23 cellular contexts compared by ENCODE assay signal in the genomic region with DNA sequence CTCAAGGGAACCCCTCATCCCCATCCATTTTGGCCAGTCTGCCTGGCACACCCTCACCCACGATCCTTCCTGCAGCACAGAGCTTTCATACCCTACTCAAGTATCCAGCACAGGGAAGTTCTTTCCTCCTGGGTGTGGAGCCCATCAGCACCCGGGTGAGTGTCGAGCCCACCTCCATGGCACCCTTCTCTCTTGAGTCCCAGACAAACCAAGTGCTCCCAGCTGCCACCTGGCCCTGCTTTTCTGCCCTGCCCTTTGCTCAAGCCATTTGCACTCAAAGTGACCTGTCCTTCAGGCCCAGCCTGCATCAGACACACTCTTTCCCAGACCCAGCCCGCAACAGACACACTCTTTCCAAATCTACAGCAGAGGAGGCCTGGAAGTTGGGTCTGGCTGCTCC.
DNase-seq lines count a peak whose midpoint lies in the region; ATAC-seq and TF ChIP-seq lines count a peak whose summit lies in the region.
"Had no signal": no experiment of that assay in that cellular context is flagged by ENCODE, and none has a peak within 500 bp of the region (broad histone marks: within the 10 kb centered on the region; RNA-seq: fewer than 3 reads in every experiment).

No MANE protein-coding gene starts in this region.

- no peaks in the 10 kb centered on the region for H3K36me3 ChIP-seq in left ventricle myocardium inferior
- H3K36me3 ChIP-seq: neutrophil, SJSA1, WERI-Rb-1 had no signal

- ATAC-seq in sciatic nerve: no peak
- ATAC-seq: activated T-cell treated with anti-CD3 and anti-CD28 coated beads, Interleukin-2, amount 50 U/mL, for 4 hours; CD8-positive, alpha-beta T cell had no signal

- TF ChIP-seq CTCF in left ventricle myocardium inferior (IDR thresholded peaks at IDR 0.05; ENCODE audit: borderline replicate concordance) (no peak), coronary artery (IDR thresholded peaks at IDR 0.05) (no peak), foreskin fibroblast (IDR thresholded peaks at IDR 0.05; ENCODE audit: low read depth, low read length) (no peak)

- no peaks in the 10 kb centered on the region for H3K27me3 ChIP-seq in left ventricle myocardium inferior (ENCODE audit: low read depth)
- H3K27me3 ChIP-seq: neutrophil, SJSA1 had no signal

- DNase-seq in cardiac septum (ENCODE audit: low spot score) (peak; percentile 43), left ventricle myocardium inferior (no peak), coronary artery (ENCODE audit: low spot score) (peak; percentile 41), sciatic nerve (ENCODE audit: low spot score) (peak; percentile 39), ureter (ENCODE audit: low spot score) (peak; percentile 34), cerebellar nuclear complex (lab: John Stamatoyannopoulos, UW) (no peak), foreskin fibroblast (no peak)
- DNase-seq: activated CD4-positive, alpha-beta T cell treated with anti-CD3 and anti-CD28 coated beads, Interleukin-2, amount 50 U/mL, for 1 hour; activated naive CD4-positive, alpha-beta T cell; activated T-cell treated with anti-CD3 and anti-CD28 coated beads, Interleukin-2, amount 50 U/mL, for 4 hours; GOT3; HFFc6; mesenchymal stem cell; MV-4-11; NCI-H1436 treated with DMSO at 0.1 percent for 48 hours; NCI-H2081 treated with DMSO at 0.1 percent for 48 hours; NCI-H345; NCI-H774; stimulated activated CD4-positive, alpha-beta T cell treated with anti-CD3 and anti-CD28 coated beads, Interleukin-4, amount 100 ng/mL, for 24 hours; WERI-Rb-1 had no signal

- H3K4me1 ChIP-seq in left ventricle myocardium inferior: peaks cover 5% of the 10 kb centered on the region
- H3K4me1 ChIP-seq: SJSA1 had no signal

- H3K27ac ChIP-seq in left ventricle myocardium inferior (replicated peaks): no peak overlapping the region
- no peak overlapping the region for H3K27ac ChIP-seq in coronary artery
- H3K27ac ChIP-seq: neutrophil, SJSA1, WERI-Rb-1 had no signal

- no peak overlapping the region for H3K4me3 ChIP-seq in left ventricle myocardium inferior
- H3K4me3 ChIP-seq in coronary artery: no peak overlapping the region
- no peak overlapping the region for H3K4me3 ChIP-seq in foreskin fibroblast (ENCODE audit: low read depth in 1 of 2, low read length in 2 of 2)
- H3K4me3 ChIP-seq: SJSA1 had no signal

- intact Hi-C loops in cardiac septum (cut with DNase I): no loop called here
- intact Hi-C loops in left ventricle myocardium inferior (cut with micrococcal nuclease): no loop called here
- intact Hi-C loops in sciatic nerve (cut with DNase I): no loop called here

- peaks cover 8% of the 10 kb centered on the region for H3K9me3 ChIP-seq in left ventricle myocardium inferior (replicated peaks)
- H3K9me3 ChIP-seq: neutrophil had no signal

Comparison
In these comparisons a context has a peak if more than half of its experiments do, and no peak if none do; other contexts are left out.
1. DNase-seq: peak in cardiac septum (single experiment), coronary artery (single experiment), sciatic nerve (single experiment) and ureter (single experiment); none in left ventricle myocardium inferior (single experiment), cerebellar nuclear complex (0 of 2) and foreskin fibroblast (0 of 2).